ENCODE assay signal across 1 cellular context in the genomic region with DNA sequence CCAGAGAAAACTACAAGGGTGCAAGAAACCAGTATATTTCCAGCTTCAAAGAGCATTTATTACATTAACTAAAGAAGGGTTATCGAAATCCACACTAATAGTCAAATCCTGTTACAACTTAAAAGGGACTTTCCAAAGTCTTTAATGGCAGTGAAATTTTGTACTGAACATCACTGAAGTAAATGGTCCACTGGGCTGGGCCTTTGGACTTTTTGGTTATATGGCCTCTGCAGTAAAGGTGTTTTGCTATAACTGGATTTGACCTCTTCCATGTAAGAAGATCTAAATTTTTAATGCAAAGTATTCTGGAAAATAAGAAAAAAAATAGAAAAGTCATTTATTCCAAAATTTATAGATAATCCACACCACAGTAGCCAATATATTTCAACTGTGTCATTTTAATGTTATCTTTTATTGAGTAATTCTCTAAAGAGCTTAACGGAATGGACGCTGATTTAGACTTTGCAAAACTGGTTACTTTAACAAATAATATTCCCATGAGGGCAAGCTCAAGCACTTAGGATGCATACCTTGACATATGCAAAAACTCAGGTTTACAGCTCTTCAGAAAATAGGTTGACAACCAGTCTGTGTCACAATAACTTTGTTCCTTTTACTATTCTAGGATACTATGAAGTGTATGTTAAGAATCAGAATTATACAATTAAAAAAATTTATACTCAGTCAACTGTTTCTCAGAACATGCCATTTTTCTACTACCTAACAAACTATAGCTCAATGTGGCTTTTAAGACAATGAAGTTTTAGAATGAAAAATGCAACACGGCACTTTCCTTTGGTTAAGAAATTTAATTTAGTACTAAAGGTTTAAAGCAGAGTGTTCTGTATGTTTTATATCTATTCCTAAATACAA.
TF ChIP-seq lines count a peak whose summit lies in the region.

No MANE protein-coding gene starts in this region.

TF ChIP-seq in endothelial cell of umbilical vein, 7 proteins besides CTCF, POLR2A, EP300 and RAD21:
- TF ChIP-seq POLR2AphosphoS5 (IDR thresholded peaks at IDR 0.05; ENCODE audit: insufficient read depth, low read depth, low read length) (no peak), JUN (IDR thresholded peaks at IDR 0.05; ENCODE audit: borderline replicate concordance, insufficient read depth, insufficient read length, low read depth) (no peak), MYC (IDR thresholded peaks at IDR 0.05; ENCODE audit: low read depth, low read length) (no peak), EZH2 (IDR thresholded peaks at IDR 0.05; ENCODE audit: borderline replicate concordance, low read depth, low read length, severe bottlenecking) (no peak), FOS (IDR thresholded peaks at IDR 0.05; ENCODE audit: borderline replicate concordance, insufficient read depth, low read length) (no peak), GATA2 (IDR thresholded peaks at IDR 0.05; ENCODE audit: insufficient read depth, insufficient read length, low read depth, low read length) (no peak)
- TF ChIP-seq, protein P1, sequence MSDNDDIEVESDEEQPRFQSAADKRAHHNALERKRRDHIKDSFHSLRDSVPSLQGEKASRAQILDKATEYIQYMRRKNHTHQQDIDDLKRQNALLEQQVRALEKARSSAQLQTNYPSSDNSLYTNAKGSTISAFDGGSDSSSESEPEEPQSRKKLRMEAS (IDR thresholded peaks at IDR 0.05; ENCODE audit: insufficient read depth, insufficient read length), result no peak
